ENCODE assay signal across 9 cellular contexts in genomic region chr15:74129411-74130088, GRCh38. TPM values are rescaled to one million over a fixed set of nuclear protein-coding genes. Genes with fewer than 3 reads are reported as not detected.
DNase-seq lines count a peak whose midpoint lies in the region; ATAC-seq and TF ChIP-seq lines count a peak whose summit lies in the region.
"Had no signal": no experiment of that assay in that cellular context is flagged by ENCODE, and none has a peak within 500 bp of the region (broad histone marks: within the 10 kb centered on the region; RNA-seq: fewer than 3 reads in every experiment).

No MANE protein-coding gene starts in this region.

- H3K79me1 ChIP-seq in H9 (ENCODE audit: insufficient read depth, low read depth, low read length, poor library complexity, severe bottlenecking): no peaks in the 10 kb centered on the region

- H2BK12ac ChIP-seq in H9 (ENCODE audit: insufficient read length, low read depth, low read length): no peak overlapping the region

- H3K56ac ChIP-seq in H9 (ENCODE audit: insufficient read length, low read depth, low read length): no peak overlapping the region

- peaks cover 24% of the 10 kb centered on the region for H3K36me3 ChIP-seq in neural cell (ENCODE audit: insufficient read depth, low read length)

- H3K27ac Mint-ChIP-seq in H9: no peak overlapping the region; a peak in 1 of 7 replicates

- H3K4me1 ChIP-seq in H9 (ENCODE audit: insufficient read depth, low read length): no peaks in the 10 kb centered on the region; the same call in 1 of the 2 replicates

- no peaks in the 10 kb centered on the region; a peak in 3 of 7 replicates for H3K36me3 Mint-ChIP-seq in H9 (ENCODE audit: insufficient read depth in 1 of 3, low read depth in 3 of 3)

- H3K4me3 Mint-ChIP-seq in H9: peak overlapping the region; percentile 36 to 78

- no peak overlapping the region for H4K91ac ChIP-seq in H9 (ENCODE audit: insufficient read length, low read depth, low read length)

- no peak overlapping the region for H3T11ph ChIP-seq in H9 (ENCODE audit: low read length)

- H4K20me1 ChIP-seq in H9 (ENCODE audit: control insufficient read depth, insufficient read depth, insufficient read length) (peaks cover 4% of the 10 kb centered on the region), neural cell (ENCODE audit: insufficient read depth) (no peaks in the 10 kb centered on the region)

- H3K23me2 ChIP-seq in H9 (ENCODE audit: insufficient read length, low read depth, low read length, poor library complexity, severe bottlenecking): peaks cover 20% of the 10 kb centered on the region

- H3K18ac ChIP-seq in H9 (ENCODE audit: insufficient read length, low read depth, low read length): no peak overlapping the region

- no peak for TF ChIP-seq RAD21 in neural cell (conservative IDR thresholded peaks at IDR 0.05)

- no peaks in the 10 kb centered on the region for H3K79me2 ChIP-seq in H9 (ENCODE audit: insufficient read depth, low read length)
- peaks cover 79% of the 10 kb centered on the region for H3K79me2 ChIP-seq in neural cell (replicated peaks; ENCODE audit: insufficient read depth, low read length)

- no peak overlapping the region for H4K5ac ChIP-seq in H9 (ENCODE audit: insufficient read length, low read depth, low read length)

- H3K4me3 ChIP-seq in neural cell (ENCODE audit: low read length): peak overlapping the region; percentile 95

- H3K14ac ChIP-seq in H9 (ENCODE audit: insufficient read depth, low read length): no peak overlapping the region

- ATAC-seq in GM21576 (IDR thresholded peaks at IDR 0.05; ENCODE audit: unreplicated experiment) (no peak), HG02852 (IDR thresholded peaks at IDR 0.05; ENCODE audit: unreplicated experiment) (no peak)

- TF ChIP-seq EP300 in neural cell (conservative IDR thresholded peaks at IDR 0.05; ENCODE audit: poor library complexity, severe bottlenecking): peak; percentile 5

- no peak overlapping the region for H2BK15ac ChIP-seq in H9 (ENCODE audit: low read depth, low read length)

- H3K27me3 Mint-ChIP-seq in H9 (ENCODE audit: low read depth): peaks cover 99% of the 10 kb centered on the region

- no peaks in the 10 kb centered on the region for H3K9me3 ChIP-seq in H9 (ENCODE audit: control insufficient read depth, low read depth, low read length)
- peaks cover 24% of the 10 kb centered on the region for H3K9me3 ChIP-seq in neural cell (ENCODE audit: low read length)

- TF ChIP-seq CTCF in H9 (conservative IDR thresholded peaks at IDR 0.05) (no peak), neural cell (IDR thresholded peaks at IDR 0.05; ENCODE audit: poor library complexity, severe bottlenecking) (no peak)

- no CpG with 5 or more reads among the region's 46 CpGs for WGBS in H9 (ENCODE audit: extremely low coverage, insufficient read length, low lambda C conversion rate)

- H2BK5ac ChIP-seq in H9 (ENCODE audit: insufficient read length, low read length): no peak overlapping the region

- H3K27me3 ChIP-seq in H9 (ENCODE audit: insufficient read depth, low read length): peaks cover 69% of the 10 kb centered on the region
- H3K27me3 ChIP-seq in neural cell (ENCODE audit: insufficient read depth, low read depth, low read length): no peaks in the 10 kb centered on the region

- H2AFZ ChIP-seq in H9 (ENCODE audit: low read length) (no peak overlapping the region), neural cell (ENCODE audit: low read depth, low read length) (no peak overlapping the region)

- no peak overlapping the region for H3K4ac ChIP-seq in H9 (ENCODE audit: low read depth, low read length)

- H2AK5ac ChIP-seq in H9 (ENCODE audit: insufficient read length, low read length): no peak overlapping the region

- H3F3A ChIP-seq in neural cell (ENCODE audit: insufficient read depth, low read length, poor library complexity, severe bottlenecking): peaks cover 13% of the 10 kb centered on the region

- peak; percentile 17 for DNase-seq in COLO668 (lab: John Stamatoyannopoulos, UW; ENCODE audit: unreplicated experiment)
- peak; percentile 73 for DNase-seq in H9
- DNase-seq in caudate nucleus (lab: John Stamatoyannopoulos, UW): peak in 9 of 61 donors; percentile 16 to 52 (median 46)
- DNase-seq in HuH-7.5 (ENCODE audit: low spot score): no peak
- DNase-seq in putamen (ENCODE audit: low spot score): no peak
- DNase-seq: NCI-H510A treated with DMSO at 0.1 percent for 48 hours had no signal

- H3K9me3 Mint-ChIP-seq in H9: peaks cover 2 to 6% of the 10 kb centered on the region in 2 experiments; a peak in 2 of 5 replicates

- H3K9me2 ChIP-seq in neural cell (ENCODE audit: insufficient read depth, low read length): no peaks in the 10 kb centered on the region

- peaks cover 47 to 57% of the 10 kb centered on the region in 2 experiments for H3K4me1 Mint-ChIP-seq in H9

- no peak overlapping the region for H3K23ac ChIP-seq in H9 (ENCODE audit: insufficient read length, low read depth, low read length)

- H3K27ac ChIP-seq in H9 (ENCODE audit: insufficient read length, low read depth, low read length): no peak overlapping the region
- H3K27ac ChIP-seq in caudate nucleus (ENCODE audit: low read depth, low read length): peak overlapping the region; percentile 59
- H3K27ac ChIP-seq in neural cell (ENCODE audit: low read length): peak overlapping the region; percentile 100

- peak overlapping the region; percentile 82 for H3K4me2 ChIP-seq in H9 (ENCODE audit: insufficient read depth, insufficient read length, low read length)
- peak overlapping the region; percentile 100 for H3K4me2 ChIP-seq in neural cell (ENCODE audit: low read length)

- H2BK120ac ChIP-seq in H9 (ENCODE audit: low read depth, low read length, poor library complexity, severe bottlenecking): no peak overlapping the region

- no peak overlapping the region for H4K8ac ChIP-seq in H9 (replicated peaks; ENCODE audit: insufficient read length, low read depth, low read length)

- H3K9ac ChIP-seq in H9 (ENCODE audit: extremely low read depth, insufficient read length, low read length) (no peak overlapping the region), neural cell (ENCODE audit: low read length) (peak overlapping the region; percentile 100)

- H2BK20ac ChIP-seq in H9 (ENCODE audit: low read depth, low read length, poor library complexity, severe bottlenecking): no peak overlapping the region

TF ChIP-seq in neural cell, 6 proteins besides CTCF, POLR2A, EP300 and RAD21:
- TF ChIP-seq MXI1 (conservative IDR thresholded peaks at IDR 0.05; ENCODE audit: poor library complexity, severe bottlenecking): no peak
- no peak for TF ChIP-seq SMC3 (conservative IDR thresholded peaks at IDR 0.05; ENCODE audit: poor library complexity)
- peak; percentile 28 for TF ChIP-seq POLR2AphosphoS5 (IDR thresholded peaks at IDR 0.05)
- TF ChIP-seq REST (IDR thresholded peaks at IDR 0.05; ENCODE audit: borderline replicate concordance): peak; percentile 55
- peak; percentile 45 for TF ChIP-seq TAF1 (IDR thresholded peaks at IDR 0.05; ENCODE audit: low read depth)
- no peak for TF ChIP-seq EZH2 (IDR thresholded peaks at IDR 0.05; ENCODE audit: borderline replicate concordance, insufficient read depth, low read length, poor library complexity, severe bottlenecking)

RNA-seq across cellular contexts. Expression of gene ISLR2, which starts 0.8 kb away (rescaled TPM):
- 0.09 TPM in 2 replicates for total RNA-seq in H9 (2021)
- 301 and 330 TPM in 2 replicates for polyA plus RNA-seq in neural cell
- polyA minus RNA-seq in neural cell: 444 and 493 TPM in 2 replicates

RNA-seq across cellular contexts. Expression of gene ISLR, which starts 44.0 kb away (rescaled TPM):
- total RNA-seq in H9 (2021): 0.11 and 0.35 TPM in 2 replicates
- not detected in 2 replicates for polyA plus RNA-seq in neural cell
- not detected in 2 replicates for polyA minus RNA-seq in neural cell

RNA-seq across cellular contexts. Expression of gene GOLGA6A, which starts 47.2 kb away (rescaled TPM):
- 0.72 and 0.90 TPM in 2 replicates for total RNA-seq in H9 (2021)
- polyA plus RNA-seq in neural cell: 0.50 TPM in 2 replicates
- polyA minus RNA-seq in neural cell: 0.12 and 0.24 TPM in 2 replicates

Comparison
In these comparisons a context has a peak if more than half of its experiments do, and no peak if none do; other contexts are left out.
1. DNase-seq: peak in COLO668 (single experiment) and H9 (single experiment); none in HuH-7.5 (single experiment) and putamen (single experiment).